In the genomic region with DNA sequence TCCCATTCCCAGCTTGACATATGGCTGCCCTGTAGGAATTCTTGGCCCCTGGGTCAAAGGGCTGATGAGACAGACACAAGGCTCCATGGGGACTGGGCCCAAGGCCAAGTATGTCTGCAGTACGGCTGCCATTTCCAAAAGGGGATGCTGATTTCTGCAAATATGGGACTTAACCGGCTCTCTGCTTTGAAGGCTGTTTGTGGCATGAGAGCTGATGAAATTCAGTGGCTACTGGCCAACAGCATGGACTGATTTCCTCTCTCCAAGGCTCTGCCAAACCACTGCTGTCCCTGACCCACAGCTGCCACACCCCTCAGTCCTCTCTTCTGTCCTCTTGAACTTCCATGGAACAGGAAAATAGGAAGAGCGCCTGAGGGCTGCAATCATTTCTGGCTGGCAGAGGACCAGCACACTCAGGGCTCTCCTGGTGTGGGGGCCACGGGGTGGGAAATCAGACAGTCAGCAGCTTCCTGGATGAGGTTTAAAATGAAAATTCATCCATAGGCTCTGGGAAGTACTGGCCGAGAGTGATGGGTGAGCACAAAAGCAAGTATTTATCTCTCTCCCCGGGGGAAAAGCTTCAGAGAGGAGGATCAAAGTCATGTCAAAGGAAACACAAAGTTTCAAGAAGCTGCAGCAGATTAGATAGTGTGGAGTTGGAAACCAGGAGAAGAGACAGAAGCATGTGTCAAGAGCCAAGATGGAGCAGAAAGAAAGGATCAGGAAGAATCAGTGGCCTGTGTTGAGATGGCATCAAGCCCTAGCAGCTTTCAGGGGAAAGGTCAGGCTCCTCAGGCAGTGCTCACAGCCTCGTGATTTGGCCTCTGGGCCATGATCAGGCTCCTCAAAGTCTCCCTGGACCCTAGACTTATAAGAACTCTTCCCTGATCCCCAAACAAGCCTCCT, we compare ENCODE assay signal across 8 cellular contexts.
A peak's percentile ranks its signal among the peaks of the same experiment; 100 is the strongest.
DNase-seq lines count a peak whose midpoint lies in the region; TF ChIP-seq lines count a peak whose summit lies in the region.

No MANE protein-coding gene starts in this region.

- peak overlapping the region; percentile 49 to 66 (median 63) for H3K27ac ChIP-seq in esophagus muscularis mucosa (replicated peaks in 1 of 4)
- peak overlapping the region in 1 of 2 donors; percentile 59 for H3K27ac ChIP-seq in ovary

- TF ChIP-seq CTCF in esophagus muscularis mucosa (IDR thresholded peaks at IDR 0.05) (no peak), ovary (IDR thresholded peaks at IDR 0.05) (no peak), GM13976 (IDR thresholded peaks at IDR 0.05; ENCODE audit: borderline replicate concordance, control extremely low read depth, extremely low read depth, insufficient read depth, missing control alignments) (no peak)

- intact Hi-C loops in esophagus muscularis mucosa (cut with DNase I), result no loop called here
- intact Hi-C loops in ovary (cut with DNase I), result no loop called here

- H3K4me1 ChIP-seq in esophagus muscularis mucosa, result peaks cover 27 to 44% (median 39%) of the 10 kb centered on the region in 4 donors
- peaks cover 5% of the 10 kb centered on the region for H3K4me1 ChIP-seq in ovary (ENCODE audit: insufficient read depth)

- H3K9me3 ChIP-seq in esophagus muscularis mucosa (no peaks in the 10 kb centered on the region), ovary (no peaks in the 10 kb centered on the region)

- DNase-seq in EL, result peak; percentile 99
- peak; percentile 100 for DNase-seq in RPMI7951 (ENCODE audit: low read depth)
- peak; percentile 94 for DNase-seq in esophagus muscularis mucosa (ENCODE audit: extremely low spot score)
- peak; percentile 85 to 94 (median 91) for DNase-seq in ovary
- DNase-seq in erythroblast (lab: John Stamatoyannopoulos, UW), result no peak
- no peak for DNase-seq in NCI-H526 treated with DMSO at 0.1 percent for 48 hours (lab: John Stamatoyannopoulos, UW)
- DNase-seq in effector CD8-positive, alpha-beta T cell (lab: John Stamatoyannopoulos, UW), result no peak
- DNase-seq in GM13976 (ENCODE audit: low spot score), result no peak

- peaks cover 4 to 47% (median 27%) of the 10 kb centered on the region in 4 donors for H3K36me3 ChIP-seq in esophagus muscularis mucosa
- no peaks in the 10 kb centered on the region for H3K36me3 ChIP-seq in ovary

- WGBS in esophagus muscularis mucosa, result 12% methylated on average over 6 of the region's 7 CpGs
- WGBS in ovary, 3 donors, result 3 to 9% (median 6%) methylated on average over 7 of the region's 7 CpGs

- H3K4me3 ChIP-seq in esophagus muscularis mucosa, result no peak overlapping the region
- H3K4me3 ChIP-seq in ovary, result no peak overlapping the region

- no peak for TF ChIP-seq POLR2A in esophagus muscularis mucosa (IDR thresholded peaks at IDR 0.05; ENCODE audit: low read depth)
- TF ChIP-seq POLR2A in ovary (IDR thresholded peaks at IDR 0.05), result no peak
- no peak for TF ChIP-seq POLR2A in erythroblast (IDR thresholded peaks at IDR 0.05; ENCODE audit: low read length)

- no peaks in the 10 kb centered on the region for H3K27me3 ChIP-seq in esophagus muscularis mucosa
- H3K27me3 ChIP-seq in ovary, result no peaks in the 10 kb centered on the region

- in situ Hi-C loops in GM13976 (cut with MboI; ENCODE audit: low sequenced_read_pairs, unreplicated experiment), result no loop called here

- TF ChIP-seq EP300 in esophagus muscularis mucosa (IDR thresholded peaks at IDR 0.05) (no peak), ovary (IDR thresholded peaks at IDR 0.05) (no peak)

Comparison
In these comparisons a context has a peak if more than half of its experiments do, and no peak if none do; other contexts are left out.
1. DNase-seq: peak in EL (single experiment), RPMI7951 (single experiment), esophagus muscularis mucosa (single experiment) and ovary (5 of 5); none in erythroblast (0 of 2), NCI-H526 treated with DMSO at 0.1 percent for 48 hours (single experiment), effector CD8-positive, alpha-beta T cell (single experiment) and GM13976 (single experiment).